9 cellular contexts compared by ENCODE assay signal in genomic region chr5:80346055-80346454, GRCh38. TPM values are rescaled to one million over a fixed set of nuclear protein-coding genes. Genes with fewer than 3 reads are reported as not detected.
A peak's percentile ranks its signal among the peaks of the same experiment; 100 is the strongest.
DNase-seq lines count a peak whose midpoint lies in the region; ATAC-seq and TF ChIP-seq lines count a peak whose summit lies in the region.
"Had no signal": no experiment of that assay in that cellular context is flagged by ENCODE, and none has a peak within 500 bp of the region (broad histone marks: within the 10 kb centered on the region; RNA-seq: fewer than 3 reads in every experiment).

No MANE protein-coding gene starts in this region.

- H3K4me2 ChIP-seq in neural progenitor cell = no peak overlapping the region

- TF ChIP-seq CTCF in chondrocyte (IDR thresholded peaks at IDR 0.05) (peak; percentile 63), neural progenitor cell (IDR thresholded peaks at IDR 0.05) (peak; percentile 49), mesothelial cell of epicardium (IDR thresholded peaks at IDR 0.05; ENCODE audit: unreplicated experiment) (no peak)

- H3K27ac Mint-ChIP-seq in chondrocyte (ENCODE audit: unreplicated experiment) (no peak overlapping the region), neural progenitor cell (no peak overlapping the region), mesothelial cell of epicardium (no peak overlapping the region)

- H2AFZ ChIP-seq in neural progenitor cell (replicated peaks) = no peak overlapping the region

- H3K27ac ChIP-seq in neural progenitor cell = no peak overlapping the region

- H3K27me3 ChIP-seq in neural progenitor cell = no peaks in the 10 kb centered on the region

- peak; percentile 51 for ATAC-seq in HG02981 (IDR thresholded peaks at IDR 0.05; ENCODE audit: unreplicated experiment)
- ATAC-seq in GM21447 (IDR thresholded peaks at IDR 0.05; ENCODE audit: unreplicated experiment) = no peak

- H3K79me2 ChIP-seq in neural progenitor cell (ENCODE audit: low read depth) = no peaks in the 10 kb centered on the region

- H3K4me1 ChIP-seq in neural progenitor cell = no peaks in the 10 kb centered on the region

- H3K9me3 ChIP-seq in neural progenitor cell (ENCODE audit: low read depth) = no peaks in the 10 kb centered on the region

- no peaks in the 10 kb centered on the region for H3K36me3 ChIP-seq in neural progenitor cell

- in situ Hi-C loops in SK-MEL-5 (cut with HindIII; ENCODE audit: low pct_unique_long_range_greater_than_20kb, low sequenced_read_pairs) = no loop called here

- H3K36me3 Mint-ChIP-seq in chondrocyte (ENCODE audit: low read depth) (no peaks in the 10 kb centered on the region), neural progenitor cell (no peaks in the 10 kb centered on the region), mesothelial cell of epicardium (no peaks in the 10 kb centered on the region)

- H3K9ac ChIP-seq in neural progenitor cell = no peak overlapping the region

- H3K4me3 Mint-ChIP-seq in chondrocyte (ENCODE audit: unreplicated experiment) (no peak overlapping the region), neural progenitor cell (no peak overlapping the region), mesothelial cell of epicardium (no peak overlapping the region)

- H3K9me3 Mint-ChIP-seq in chondrocyte (ENCODE audit: low read depth) (no peaks in the 10 kb centered on the region), neural progenitor cell (no peaks in the 10 kb centered on the region), mesothelial cell of epicardium (no peaks in the 10 kb centered on the region)

- H3K4me3 ChIP-seq in neural progenitor cell = no peak overlapping the region

- peaks cover 8% of the 10 kb centered on the region for H3K27me3 Mint-ChIP-seq in chondrocyte (ENCODE audit: low read depth)
- H3K27me3 Mint-ChIP-seq in neural progenitor cell (ENCODE audit: insufficient read depth, low read depth) = no peaks in the 10 kb centered on the region
- H3K27me3 Mint-ChIP-seq in mesothelial cell of epicardium (ENCODE audit: low read depth) = no peaks in the 10 kb centered on the region

- H3K4me1 Mint-ChIP-seq in chondrocyte (ENCODE audit: low read depth) (no peaks in the 10 kb centered on the region), neural progenitor cell (peaks cover 3% of the 10 kb centered on the region), mesothelial cell of epicardium (no peaks in the 10 kb centered on the region)

- H3F3A ChIP-seq in neural progenitor cell (ENCODE audit: low read depth) = no peaks in the 10 kb centered on the region

- no peaks in the 10 kb centered on the region for H4K20me1 ChIP-seq in neural progenitor cell (ENCODE audit: low read depth)

- DNase-seq in DMS 273 treated with DMSO at 0.1 percent for 48 hours (lab: John Stamatoyannopoulos, UW) (peak; percentile 3), SK-MEL-5 (ENCODE audit: low read depth, low spot score) (peak; percentile 96), chondrocyte (ENCODE audit: low spot score) (no peak), neural progenitor cell (ENCODE audit: low spot score) (peak; percentile 33), mesothelial cell of epicardium (ENCODE audit: low spot score in 2 of 2, unreplicated experiment in 2 of 2) (no peak), DMS79 (lab: John Stamatoyannopoulos, UW) (no peak)

RNA-seq across cellular contexts. Expression of gene SPZ1, which starts 26.3 kb away (rescaled TPM):
- not detected in 2 replicates for total RNA-seq in SK-MEL-5 (2014; rRNA removed; shearing (Covaris generic))
- polyA plus RNA-seq in SK-MEL-5 (2015; cell fraction: cytosol; rRNA removed) = not detected in 2 replicates
- polyA plus RNA-seq in SK-MEL-5 (2015; cell fraction: nucleus; rRNA removed) = not detected in 2 replicates
- total RNA-seq in chondrocyte (not detected in 3 replicates), neural progenitor cell (ENCODE audit: low replicate concordance) (not detected in 2 replicates), mesothelial cell of epicardium (not detected in 3 replicates)
- total RNA-seq: mononuclear cell had no signal

Comparison
In these comparisons a context has a peak if more than half of its experiments do, and no peak if none do; other contexts are left out.
1. DNase-seq: peak in DMS 273 treated with DMSO at 0.1 percent for 48 hours (single experiment), SK-MEL-5 (single experiment) and neural progenitor cell (single experiment); none in chondrocyte (single experiment), mesothelial cell of epicardium (0 of 2) and DMS79 (single experiment).